ENCODE assay signal across 24 cellular contexts in the genomic region with DNA sequence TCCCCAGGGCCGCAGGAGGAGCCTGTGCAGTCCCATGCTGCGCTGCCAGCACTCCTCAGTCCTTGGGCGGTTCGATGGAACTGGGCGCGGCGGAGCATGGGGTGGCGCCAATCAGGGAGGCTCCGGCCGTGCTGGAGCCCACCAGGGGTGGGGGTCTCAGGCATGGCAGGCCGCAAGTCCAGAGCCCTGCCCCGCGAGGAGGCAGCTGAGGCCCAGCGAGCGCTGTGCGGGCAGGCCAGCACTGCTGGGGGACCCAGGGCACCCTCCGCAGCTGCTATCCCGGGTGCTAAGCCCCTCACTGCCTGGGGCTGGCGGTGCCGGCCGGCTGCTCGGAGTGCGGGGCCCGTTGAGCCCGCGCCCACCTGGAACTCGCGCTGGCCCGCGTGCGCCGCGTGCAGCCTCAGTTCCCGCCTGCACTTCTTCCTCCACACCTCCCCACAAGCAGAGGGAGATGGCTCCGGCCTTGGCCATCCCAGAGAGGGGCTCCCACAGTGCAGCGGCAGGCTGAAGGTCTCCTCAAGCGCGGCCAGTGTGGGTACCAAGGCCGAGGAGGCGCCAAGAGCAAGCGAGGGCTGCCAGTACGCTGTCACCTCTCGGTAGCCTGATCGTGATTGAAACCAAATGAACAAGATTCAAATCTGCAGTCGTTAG. TPM values are rescaled to one million over a fixed set of nuclear protein-coding genes. Genes with fewer than 3 reads are reported as not detected.
DNase-seq lines count a peak whose midpoint lies in the region; ATAC-seq, FAIRE-seq and TF ChIP-seq lines count a peak whose summit lies in the region.
"Had no signal": no experiment of that assay in that cellular context is flagged by ENCODE, and none has a peak within 500 bp of the region (broad histone marks: within the 10 kb centered on the region; RNA-seq: fewer than 3 reads in every experiment).

No MANE protein-coding gene starts in this region.

- H3K27me3 ChIP-seq in naive thymus-derived CD4-positive, alpha-beta T cell (ENCODE audit: control insufficient read depth in 2 of 2, insufficient read depth in 2 of 2, low read length in 2 of 2) = no peaks in the 10 kb centered on the region
- H3K27me3 ChIP-seq in gastroesophageal sphincter = no peaks in the 10 kb centered on the region

- H3K36me3 ChIP-seq in naive thymus-derived CD4-positive, alpha-beta T cell (ENCODE audit: control insufficient read depth in 2 of 3, insufficient read depth in 3 of 3, low read length in 3 of 3) = no peaks in the 10 kb centered on the region
- no peaks in the 10 kb centered on the region for H3K36me3 ChIP-seq in gastroesophageal sphincter
- H3K36me3 ChIP-seq: thoracic aorta had no signal

- no peak overlapping the region for H3K27ac Mint-ChIP-seq in stimulated activated naive CD8-positive, alpha-beta T cell treated with anti-CD3 and anti-CD28 coated beads, Interleukin-15, amount 100 ng/mL, for 72 hours
- H3K27ac Mint-ChIP-seq in activated CD4-positive, alpha-beta memory T cell treated with anti-CD3 and anti-CD28 coated beads for 36 hours = peak overlapping the region; percentile 88
- H3K27ac Mint-ChIP-seq in naive thymus-derived CD4-positive, alpha-beta T cell = peak overlapping the region; percentile 85 to 94 (median 88)

- no peak for TF ChIP-seq EP300 in gastroesophageal sphincter (IDR thresholded peaks at IDR 0.05)

- peaks cover 0 to 4% of the 10 kb centered on the region in 2 donors for H3K9me3 Mint-ChIP-seq in stimulated activated naive CD8-positive, alpha-beta T cell treated with anti-CD3 and anti-CD28 coated beads, Interleukin-15, amount 100 ng/mL, for 72 hours
- peaks cover under 1% of the 10 kb centered on the region for H3K9me3 Mint-ChIP-seq in activated CD4-positive, alpha-beta memory T cell treated with anti-CD3 and anti-CD28 coated beads for 36 hours
- H3K9me3 Mint-ChIP-seq in naive thymus-derived CD4-positive, alpha-beta T cell = peaks cover 0 to 5% (median 0%) of the 10 kb centered on the region in 11 donors

- H3K27ac ChIP-seq in naive thymus-derived CD4-positive, alpha-beta T cell (ENCODE audit: low read depth, low read length) = no peak overlapping the region
- H3K27ac ChIP-seq in gastroesophageal sphincter = no peak overlapping the region
- H3K27ac ChIP-seq: GM23248, PC-9, thoracic aorta, VCaP had no signal

- no peak for DNase-seq in stimulated activated naive CD8-positive, alpha-beta T cell treated with anti-CD3 and anti-CD28 coated beads, Interleukin-15, amount 100 ng/mL, for 72 hours
- DNase-seq in stimulated activated naive CD8-positive, alpha-beta T cell treated with anti-CD3 and anti-CD28 coated beads, Interleukin-15, Interleukin-2, amounts not matched to agents 100 U/mL and 50 U/mL, for 24 hours = no peak
- DNase-seq in activated CD4-positive, alpha-beta memory T cell treated with anti-CD3 and anti-CD28 coated beads for 36 hours = no peak
- DNase-seq in naive thymus-derived CD4-positive, alpha-beta T cell = no peak
- no peak for DNase-seq in Ammon's horn (ENCODE audit: low spot score)
- DNase-seq in H54 (ENCODE audit: insufficient read length, low spot score) = no peak
- DNase-seq: activated CD8-positive, alpha-beta memory T cell treated with anti-CD3 and anti-CD28 coated beads for 24 hours; COR-L47; DMS79 treated with DMSO at 0.1 percent for 48 hours; foreskin melanocyte; GM23248; kidney; NCI-H1092; NCI-H2029; NCI-H345; NCI-H82; occipital lobe; PC-9; right cardiac atrium had no signal

- no peaks in the 10 kb centered on the region for H3K9me3 ChIP-seq in naive thymus-derived CD4-positive, alpha-beta T cell (ENCODE audit: control insufficient read depth in 2 of 3, low read length in 3 of 3)
- H3K9me3 ChIP-seq in gastroesophageal sphincter = peaks cover 0 to 7% (median 0%) of the 10 kb centered on the region in 3 donors
- H3K9me3 ChIP-seq: thoracic aorta had no signal

- H3K4me1 Mint-ChIP-seq in stimulated activated naive CD8-positive, alpha-beta T cell treated with anti-CD3 and anti-CD28 coated beads, Interleukin-15, amount 100 ng/mL, for 72 hours = peaks cover 27% of the 10 kb centered on the region
- peaks cover 46% of the 10 kb centered on the region for H3K4me1 Mint-ChIP-seq in activated CD4-positive, alpha-beta memory T cell treated with anti-CD3 and anti-CD28 coated beads for 36 hours (ENCODE audit: low read depth)
- peaks cover 12 to 45% (median 18%) of the 10 kb centered on the region in 7 donors for H3K4me1 Mint-ChIP-seq in naive thymus-derived CD4-positive, alpha-beta T cell

- 67 to 95% methylated on average over 1 to 10 of the region's 45 CpGs for WGBS in gastroesophageal sphincter (ENCODE audit: low coverage in 1 of 2), 2 donors

- H3K4me1 ChIP-seq in naive thymus-derived CD4-positive, alpha-beta T cell (ENCODE audit: control insufficient read depth in 2 of 2, insufficient read depth in 2 of 2, low read length in 2 of 2) = peaks cover 6 to 8% of the 10 kb centered on the region in 2 donors
- H3K4me1 ChIP-seq in gastroesophageal sphincter = no peaks in the 10 kb centered on the region

- no peak for TF ChIP-seq CTCF in gastroesophageal sphincter (IDR thresholded peaks at IDR 0.05)

- peak; percentile 59 for ATAC-seq in stimulated activated naive CD8-positive, alpha-beta T cell treated with anti-CD3 and anti-CD28 coated beads, Interleukin-15, amount 100 ng/mL, for 72 hours
- no peak for ATAC-seq in stimulated activated naive CD8-positive, alpha-beta T cell treated with anti-CD3 and anti-CD28 coated beads, Interleukin-15, Interleukin-2, amounts not matched to agents 100 U/mL and 50 U/mL, for 24 hours
- no peak for ATAC-seq in naive thymus-derived CD4-positive, alpha-beta T cell
- no peak for ATAC-seq in gastroesophageal sphincter
- ATAC-seq: right cardiac atrium had no signal

- intact Hi-C loops in activated CD4-positive, alpha-beta memory T cell treated with anti-CD3 and anti-CD28 coated beads for 36 hours (cut with micrococcal nuclease) = no loop called here
- intact Hi-C loops in naive thymus-derived CD4-positive, alpha-beta T cell (cut with micrococcal nuclease) = loop anchor here (1.0 to 5.0 kb wide), 3 partner anchors 23 to 266 kb away; partner anchors contain the start of genes GALM (in 2 of the 2) and ATL2 (in 1 of the 2)

- TF ChIP-seq POLR2A in H54 (IDR thresholded peaks at IDR 0.05; ENCODE audit: low read depth, low read length) (no peak), gastroesophageal sphincter (IDR thresholded peaks at IDR 0.05) (no peak)

- H3K4me3 ChIP-seq in naive thymus-derived CD4-positive, alpha-beta T cell (ENCODE audit: low read length) = no peak overlapping the region
- H3K4me3 ChIP-seq in gastroesophageal sphincter = no peak overlapping the region
- H3K4me3 ChIP-seq: GM23248, lung, PC-9, thoracic aorta had no signal

- H3K27me3 Mint-ChIP-seq in stimulated activated naive CD8-positive, alpha-beta T cell treated with anti-CD3 and anti-CD28 coated beads, Interleukin-15, amount 100 ng/mL, for 72 hours = no peaks in the 10 kb centered on the region
- no peaks in the 10 kb centered on the region for H3K27me3 Mint-ChIP-seq in activated CD4-positive, alpha-beta memory T cell treated with anti-CD3 and anti-CD28 coated beads for 36 hours
- no peaks in the 10 kb centered on the region for H3K27me3 Mint-ChIP-seq in naive thymus-derived CD4-positive, alpha-beta T cell

- H3K36me3 Mint-ChIP-seq in activated CD4-positive, alpha-beta memory T cell treated with anti-CD3 and anti-CD28 coated beads for 36 hours = peaks cover 4% of the 10 kb centered on the region
- peaks cover 0 to 17% (median 0%) of the 10 kb centered on the region in 5 donors for H3K36me3 Mint-ChIP-seq in naive thymus-derived CD4-positive, alpha-beta T cell

- CTCF ChIA-PET in activated CD4-positive, alpha-beta memory T cell treated with anti-CD3 and anti-CD28 coated beads for 36 hours (lab: Charles Lee) = interaction anchor here (1.1 to 1.4 kb wide), 3 partner anchors 38 to 81 kb away, joined by 3 read pairs; no protein-coding TSS in a partner anchor
- CTCF ChIA-PET in naive thymus-derived CD4-positive, alpha-beta T cell (lab: Charles Lee) = no interaction called here

- POLR2A ChIA-PET in activated CD4-positive, alpha-beta memory T cell treated with anti-CD3 and anti-CD28 coated beads for 36 hours (lab: Charles Lee) = interaction anchor here (1.4 kb wide), 1 partner anchor 10 kb away, joined by 5 read pairs; no protein-coding TSS in a partner anchor
- POLR2A ChIA-PET in naive thymus-derived CD4-positive, alpha-beta T cell (lab: Charles Lee) = interaction anchor here (0.6 to 1.2 kb wide), 2 partner anchors 24 to 103 kb away, joined by 3 read pairs; no protein-coding TSS in a partner anchor

- no peak overlapping the region for H3K4me3 Mint-ChIP-seq in stimulated activated naive CD8-positive, alpha-beta T cell treated with anti-CD3 and anti-CD28 coated beads, Interleukin-15, amount 100 ng/mL, for 72 hours
- peak overlapping the region; percentile 52 for H3K4me3 Mint-ChIP-seq in activated CD4-positive, alpha-beta memory T cell treated with anti-CD3 and anti-CD28 coated beads for 36 hours
- peak overlapping the region in 6 of 10 donors; percentile 74 to 81 (median 76) for H3K4me3 Mint-ChIP-seq in naive thymus-derived CD4-positive, alpha-beta T cell

- no peak for FAIRE-seq in H54 (lab: Jason Lieb, UNC)
- FAIRE-seq: kidney had no signal

RNA-seq across cellular contexts. Expression of gene GALM, which starts 22.8 kb away (rescaled TPM):
- total RNA-seq in activated CD4-positive, alpha-beta memory T cell treated with anti-CD3 and anti-CD28 coated beads for 36 hours = 10 to 100 TPM; 90.2 to 95.3 TPM
- 10 to 100 TPM in 4 of 5 experiments, 1 to 10 TPM in 1; 4.3 to 52.5 (median 14.4) TPM for total RNA-seq in naive thymus-derived CD4-positive, alpha-beta T cell
- 10 to 100 TPM; 14.7 to 17.5 TPM for polyA plus RNA-seq in naive thymus-derived CD4-positive, alpha-beta T cell
- total RNA-seq in gastroesophageal sphincter = 10 to 100 TPM in 3 of 4 donors, 1 to 10 TPM in 1; 9.2 to 17.1 (median 13.2) TPM
- total RNA-seq: HT1080 had no signal

RNA-seq across cellular contexts. Expression of gene HNRNPLL, which starts 40.4 kb away (rescaled TPM):
- total RNA-seq in activated CD4-positive, alpha-beta memory T cell treated with anti-CD3 and anti-CD28 coated beads for 36 hours = 100 to 1,000 TPM; 106 to 108 TPM
- 10 to 100 TPM; 10.1 to 66.8 (median 30.2) TPM for total RNA-seq in naive thymus-derived CD4-positive, alpha-beta T cell
- 10 to 100 TPM; 14.1 to 16.4 TPM for polyA plus RNA-seq in naive thymus-derived CD4-positive, alpha-beta T cell
- total RNA-seq in gastroesophageal sphincter = 10 to 100 TPM; 47.3 to 79.1 (median 68.7) TPM

Comparison
In these comparisons a context has a peak if more than half of its experiments do, and no peak if none do; other contexts are left out.
1. H3K27ac Mint-ChIP-seq: peak in activated CD4-positive, alpha-beta memory T cell treated with anti-CD3 and anti-CD28 coated beads for 36 hours (single experiment) and naive thymus-derived CD4-positive, alpha-beta T cell (9 of 9); none in stimulated activated naive CD8-positive, alpha-beta T cell treated with anti-CD3 and anti-CD28 coated beads, Interleukin-15, amount 100 ng/mL, for 72 hours (0 of 2).
2. H3K4me3 Mint-ChIP-seq: peak in activated CD4-positive, alpha-beta memory T cell treated with anti-CD3 and anti-CD28 coated beads for 36 hours (single experiment) and naive thymus-derived CD4-positive, alpha-beta T cell (6 of 10); none in stimulated activated naive CD8-positive, alpha-beta T cell treated with anti-CD3 and anti-CD28 coated beads, Interleukin-15, amount 100 ng/mL, for 72 hours (0 of 2).